In genomic region chr22:19523240-19524169, GRCh38 we compare ENCODE assay signal across 1 cellular context.
TF ChIP-seq lines count a peak whose summit lies in the region.

No MANE protein-coding gene starts in this region.

TF ChIP-seq in HepG2, 621 proteins besides CTCF, POLR2A, EP300 and RAD21:
- TF ChIP-seq NR2F2 (IDR thresholded peaks at IDR 0.05; ENCODE audit: borderline replicate concordance, low read depth), result no peak
- peak; percentile 50; the same call in 1 of the 2 replicates for TF ChIP-seq ZHX1 (CRISPR knock-in tag; IDR thresholded peaks at IDR 0.05; ENCODE audit: low read depth)
- no peak for TF ChIP-seq HMG20A (CRISPR knock-in tag; IDR thresholded peaks at IDR 0.05; ENCODE audit: borderline replicate concordance)
- TF ChIP-seq STAG1 (CRISPR knock-in tag; IDR thresholded peaks at IDR 0.05), result no peak
- no peak for TF ChIP-seq EHMT2 (IDR thresholded peaks at IDR 0.05; ENCODE audit: borderline replicate concordance, low read depth, low read length)
